In genomic region chr4:26127851-26128337, GRCh38 we compare ENCODE assay signal across 18 cellular contexts.
DNase-seq lines count a peak whose midpoint lies in the region; ATAC-seq, FAIRE-seq and TF ChIP-seq lines count a peak whose summit lies in the region.
"Had no signal": no experiment of that assay in that cellular context is flagged by ENCODE, and none has a peak within 500 bp of the region (broad histone marks: within the 10 kb centered on the region; RNA-seq: fewer than 3 reads in every experiment).

No MANE protein-coding gene starts in this region.

- H3K9me3 ChIP-seq in body of pancreas = no peaks in the 10 kb centered on the region
- H3K9me3 ChIP-seq: breast epithelium, gastroesophageal sphincter had no signal

- intact Hi-C loops in body of pancreas (cut with DNase I) = no loop called here

- no peak for DNase-seq in GM12892 (ENCODE audit: insufficient read length)
- DNase-seq in NCI-H1092 (lab: John Stamatoyannopoulos, UW) = peak; percentile 56
- peak; percentile 68 to 89 (median 85) for DNase-seq in body of pancreas
- DNase-seq in mucosa of gallbladder (ENCODE audit: low spot score) = peak; percentile 91
- DNase-seq in NCI-H526 (lab: John Stamatoyannopoulos, UW) = no peak
- no peak for DNase-seq in superior temporal gyrus (ENCODE audit: extremely low spot score)
- no peak for DNase-seq in RKO (ENCODE audit: low spot score)
- DNase-seq: activated naive CD4-positive, alpha-beta T cell treated with anti-CD3 and anti-CD28 coated beads for 36 hours; DMS153; effector CD8-positive, alpha-beta T cell; Karpas-422; stimulated activated CD4-positive, alpha-beta T cell treated with anti-CD3 and anti-CD28 coated beads, Interleukin-12 subunit alpha, Interleukin-12 subunit beta, amount 100 ng/mL, for 4 hours; substantia nigra; WERI-Rb-1 had no signal

- H3K4me1 ChIP-seq in body of pancreas = peaks cover 14% of the 10 kb centered on the region
- H3K4me1 ChIP-seq: breast epithelium, gastroesophageal sphincter had no signal

- TF ChIP-seq CTCF in body of pancreas (IDR thresholded peaks at IDR 0.05) = peak in 4 of 7 experiments; percentile 42 to 56 (median 48)

- no peak overlapping the region for H3K4me3 ChIP-seq in body of pancreas
- H3K4me3 ChIP-seq: breast epithelium, gastroesophageal sphincter had no signal

- peak; percentile 33 for FAIRE-seq in GM12892 (lab: Jason Lieb, UNC)

- ATAC-seq in body of pancreas (peak; percentile 93), GM21381 (IDR thresholded peaks at IDR 0.05; ENCODE audit: unreplicated experiment) (no peak)
- ATAC-seq: gastroesophageal sphincter, SK-N-SH treated with all-trans-retinoic acid at 6 μM for 48 hours had no signal

- H3K27me3 ChIP-seq in body of pancreas = no peaks in the 10 kb centered on the region
- H3K27me3 ChIP-seq: breast epithelium, gastroesophageal sphincter had no signal

- TF ChIP-seq POLR2A in GM12892 (IDR thresholded peaks at IDR 0.05; ENCODE audit: low read depth, low read length) (no peak), body of pancreas (IDR thresholded peaks at IDR 0.05) (no peak)

- H3K27ac ChIP-seq in body of pancreas = peak overlapping the region in 2 of 4 donors; percentile 22 to 47
- H3K27ac ChIP-seq: breast epithelium, gastroesophageal sphincter, WERI-Rb-1 had no signal

- no peaks in the 10 kb centered on the region for H3K36me3 ChIP-seq in body of pancreas (replicated peaks in 1 of 2; ENCODE audit: insufficient read depth in 1 of 2, low read depth in 2 of 2)
- H3K36me3 ChIP-seq: breast epithelium, gastroesophageal sphincter, WERI-Rb-1 had no signal

Comparison
In these comparisons a context has a peak if more than half of its experiments do, and no peak if none do; other contexts are left out.
1. DNase-seq: peak in NCI-H1092 (single experiment), body of pancreas (4 of 4) and mucosa of gallbladder (single experiment); none in GM12892 (single experiment), NCI-H526 (0 of 2), superior temporal gyrus (single experiment) and RKO (single experiment).